Comparison of ENCODE assay signal across 8 cellular contexts in the genomic region with DNA sequence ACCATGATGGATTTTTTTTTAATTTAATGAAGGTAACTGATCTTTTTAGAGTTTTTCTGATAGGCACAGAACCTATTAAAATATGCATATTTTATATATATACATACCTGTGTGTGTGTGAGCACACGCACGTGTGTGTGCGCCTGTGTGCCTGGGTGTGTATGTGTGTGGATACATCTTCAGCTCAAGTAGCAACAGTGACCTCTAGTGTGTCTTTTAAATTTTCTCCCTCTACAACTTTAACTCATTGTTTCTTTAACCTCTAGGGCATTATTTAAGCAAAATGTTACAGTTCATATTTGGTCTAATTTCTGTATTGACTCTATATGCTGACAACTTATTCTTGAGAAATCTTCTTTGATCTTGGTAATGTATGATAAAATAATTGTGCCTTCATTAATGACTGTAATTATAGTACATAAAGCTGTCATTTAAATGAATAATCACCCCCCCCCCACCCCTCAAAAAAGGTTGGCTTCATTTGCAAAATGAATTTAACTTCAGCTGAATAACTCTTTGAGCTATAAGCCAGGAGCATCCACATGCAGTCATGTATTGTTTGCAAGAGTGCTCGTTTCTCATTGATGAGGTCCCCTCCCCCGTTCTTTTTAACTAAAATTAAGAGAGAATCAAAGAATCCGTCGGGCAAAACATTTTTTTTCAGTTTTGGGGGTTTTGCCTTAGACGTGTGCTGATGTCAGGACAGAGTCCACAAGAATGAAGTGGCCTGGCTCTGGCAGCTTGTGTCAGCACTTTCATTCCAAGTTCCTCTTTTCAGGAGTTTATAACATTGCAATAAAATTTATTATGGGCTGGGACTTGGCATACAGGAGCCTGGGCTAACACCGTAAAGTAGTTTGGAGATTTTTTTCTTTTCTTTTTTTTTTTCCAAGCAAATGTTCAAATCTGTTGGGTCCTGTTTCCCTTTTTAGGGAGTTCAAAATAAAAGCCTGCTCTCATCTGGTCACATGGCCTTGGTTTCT.
DNase-seq lines count a peak whose midpoint lies in the region; ATAC-seq, FAIRE-seq and TF ChIP-seq lines count a peak whose summit lies in the region.

No MANE protein-coding gene starts in this region.

- H3K4me2 ChIP-seq in astrocyte (ENCODE audit: low read length), result no peak overlapping the region

- no peaks in the 10 kb centered on the region for H4K20me1 ChIP-seq in astrocyte (ENCODE audit: insufficient read depth, low read length)

- no peak overlapping the region for H2AFZ ChIP-seq in astrocyte (ENCODE audit: low read depth, low read length)

- H3K9ac ChIP-seq in astrocyte (ENCODE audit: low read length), result no peak overlapping the region

- H3K36me3 Mint-ChIP-seq in astrocyte (ENCODE audit: low read depth, unreplicated experiment), result no peaks in the 10 kb centered on the region
- H3K36me3 Mint-ChIP-seq in activated T-cell treated with anti-CD3 and anti-CD28 coated beads, Interleukin-2, amount 50 U/mL, for 24 hours (ENCODE audit: low read depth), result no peaks in the 10 kb centered on the region

- H3K79me2 ChIP-seq in astrocyte (ENCODE audit: insufficient read depth, low read length), result no peaks in the 10 kb centered on the region

- peaks cover 7% of the 10 kb centered on the region for H3K4me1 Mint-ChIP-seq in astrocyte (ENCODE audit: low read depth, unreplicated experiment)
- H3K4me1 Mint-ChIP-seq in activated T-cell treated with anti-CD3 and anti-CD28 coated beads, Interleukin-2, amount 50 U/mL, for 24 hours (ENCODE audit: low read depth), result no peaks in the 10 kb centered on the region

- no peak overlapping the region for H3K27ac ChIP-seq in astrocyte (ENCODE audit: low read depth, low read length)

- FAIRE-seq in astrocyte (lab: Jason Lieb, UNC) (peak; percentile 92), islet of Langerhans (lab: Jason Lieb, UNC) (peak; percentile 97)

- H3K9me3 Mint-ChIP-seq in astrocyte (ENCODE audit: unreplicated experiment), result peaks cover 5% of the 10 kb centered on the region
- H3K9me3 Mint-ChIP-seq in activated T-cell treated with anti-CD3 and anti-CD28 coated beads, Interleukin-2, amount 50 U/mL, for 24 hours, result no peaks in the 10 kb centered on the region

- H3K4me3 ChIP-seq in astrocyte (ENCODE audit: insufficient read depth, low read depth, low read length), result no peak overlapping the region

- TF ChIP-seq CTCF in GM10266 (IDR thresholded peaks at IDR 0.05; ENCODE audit: control insufficient read depth, insufficient read depth, low read depth, missing control alignments) (peak; percentile 22), astrocyte (IDR thresholded peaks at IDR 0.05; ENCODE audit: insufficient read depth, low read depth, low read length) (peak; percentile 48)

- DNase-seq in GM10266 (ENCODE audit: extremely low spot score) (no peak), NCI-H1105 treated with DMSO at 0.1 percent for 48 hours (lab: John Stamatoyannopoulos, UW) (peak; percentile 87), astrocyte (ENCODE audit: low read depth) (peak; percentile 41)
- no peak for DNase-seq in stimulated activated CD4-positive, alpha-beta T cell treated with anti-CD3 and anti-CD28 coated beads, Interleukin-4, amount 100 ng/mL, for 1 hour
- DNase-seq in activated T-cell treated with anti-CD3 and anti-CD28 coated beads, Interleukin-2, amount 50 U/mL, for 24 hours, result no peak

- ATAC-seq in GM21737 (IDR thresholded peaks at IDR 0.05; ENCODE audit: unreplicated experiment) (no peak), HG03520 (IDR thresholded peaks at IDR 0.05; ENCODE audit: unreplicated experiment) (no peak)

- no peaks in the 10 kb centered on the region for H3K27me3 Mint-ChIP-seq in astrocyte (ENCODE audit: low read depth, unreplicated experiment)
- H3K27me3 Mint-ChIP-seq in activated T-cell treated with anti-CD3 and anti-CD28 coated beads, Interleukin-2, amount 50 U/mL, for 24 hours, result peaks cover 23% of the 10 kb centered on the region

- H3K4me1 ChIP-seq in astrocyte (ENCODE audit: insufficient read depth, low read length), result no peaks in the 10 kb centered on the region

- H3K27me3 ChIP-seq in astrocyte (ENCODE audit: insufficient read depth, low read length), result no peaks in the 10 kb centered on the region

- H3K4me3 Mint-ChIP-seq in astrocyte (ENCODE audit: unreplicated experiment), result no peak overlapping the region
- H3K4me3 Mint-ChIP-seq in activated T-cell treated with anti-CD3 and anti-CD28 coated beads, Interleukin-2, amount 50 U/mL, for 24 hours, result no peak overlapping the region

- H3K9me3 ChIP-seq in astrocyte (ENCODE audit: insufficient read depth, low read depth, low read length), result no peaks in the 10 kb centered on the region

- no peaks in the 10 kb centered on the region for H3K36me3 ChIP-seq in astrocyte (ENCODE audit: insufficient read depth, low read length)

- no peak overlapping the region for H3K27ac Mint-ChIP-seq in astrocyte (ENCODE audit: unreplicated experiment)
- no peak overlapping the region for H3K27ac Mint-ChIP-seq in activated T-cell treated with anti-CD3 and anti-CD28 coated beads, Interleukin-2, amount 50 U/mL, for 24 hours

Comparison
In these comparisons a context has a peak if more than half of its experiments do, and no peak if none do; other contexts are left out.
1. DNase-seq: peak in NCI-H1105 treated with DMSO at 0.1 percent for 48 hours (single experiment) and astrocyte (single experiment); none in GM10266 (single experiment), stimulated activated CD4-positive, alpha-beta T cell treated with anti-CD3 and anti-CD28 coated beads, Interleukin-4, amount 100 ng/mL, for 1 hour (single experiment) and activated T-cell treated with anti-CD3 and anti-CD28 coated beads, Interleukin-2, amount 50 U/mL, for 24 hours (single experiment).